In the genomic region with DNA sequence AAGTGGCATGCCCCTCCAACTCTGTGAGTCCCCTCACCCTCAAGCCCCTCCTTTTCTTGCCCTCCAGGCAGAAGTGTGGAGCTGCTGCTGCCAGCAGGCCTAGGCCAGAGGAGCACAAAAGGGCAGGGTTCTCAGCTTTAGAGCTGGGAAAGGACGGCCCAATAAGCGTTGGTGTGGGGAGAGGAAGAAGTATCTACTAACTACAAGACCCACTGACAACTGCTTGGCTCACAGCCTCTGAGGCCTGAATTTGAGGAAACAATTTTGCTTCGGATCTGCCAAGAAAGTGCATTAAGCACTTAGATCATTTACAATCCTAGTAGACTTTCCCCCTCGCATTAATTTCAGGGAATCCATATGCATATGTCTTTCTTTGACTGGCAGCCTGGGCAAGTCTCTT, we compare ENCODE assay signal across 1 cellular context.
TF ChIP-seq lines count a peak whose summit lies in the region.

No MANE protein-coding gene starts in this region.

TF ChIP-seq in HepG2, 621 proteins besides CTCF, POLR2A, EP300 and RAD21 (continued from another document):
- TF ChIP-seq, protein P1, sequence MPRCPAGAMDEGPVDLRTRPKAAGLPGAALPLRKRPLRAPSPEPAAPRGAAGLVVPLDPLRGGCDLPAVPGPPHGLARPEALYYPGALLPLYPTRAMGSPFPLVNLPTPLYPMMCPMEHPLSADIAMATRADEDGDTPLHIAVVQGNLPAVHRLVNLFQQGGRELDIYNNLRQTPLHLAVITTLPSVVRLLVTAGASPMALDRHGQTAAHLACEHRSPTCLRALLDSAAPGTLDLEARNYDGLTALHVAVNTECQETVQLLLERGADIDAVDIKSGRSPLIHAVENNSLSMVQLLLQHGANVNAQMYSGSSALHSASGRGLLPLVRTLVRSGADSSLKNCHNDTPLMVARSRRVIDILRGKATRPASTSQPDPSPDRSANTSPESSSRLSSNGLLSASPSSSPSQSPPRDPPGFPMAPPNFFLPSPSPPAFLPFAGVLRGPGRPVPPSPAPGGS (CRISPR knock-in tag; IDR thresholded peaks at IDR 0.05), result no peak
- no peak for TF ChIP-seq CEBPB (IDR thresholded peaks at IDR 0.05; ENCODE audit: borderline replicate concordance, low read depth, low read length)
